ENCODE assay signal across 37 cellular contexts in genomic region chr3:129476586-129476985, GRCh38. TPM values are rescaled to one million over a fixed set of nuclear protein-coding genes. Genes with fewer than 3 reads are reported as not detected.
"Had no signal": no experiment of that assay in that cellular context is flagged by ENCODE, and none has a peak within 500 bp of the region (broad histone marks: within the 10 kb centered on the region; RNA-seq: fewer than 3 reads in every experiment).

No MANE protein-coding gene starts in this region.

- H3K27me3 ChIP-seq: left lung, neural progenitor cell, neutrophil, right atrium auricular region, right lobe of liver, testis, thyroid gland, transverse colon, upper lobe of left lung, vagina had no signal

- H3K4me3 Mint-ChIP-seq: immature natural killer cell; naive thymus-derived CD8-positive, alpha-beta T cell; nephron; neural progenitor cell; stimulated activated memory B cell treated with anti-CD40 and anti-IgM and Interleukin-4, amounts not matched to agents 10 μg/mL and 1 μg/mL and 100 μg/mL, for 72 hours; stimulated activated naive CD8-positive, alpha-beta T cell treated with anti-CD3 and anti-CD28 coated beads, Interleukin-15, amount 100 ng/mL, for 72 hours had no signal

- H3K27me3 Mint-ChIP-seq: naive thymus-derived CD8-positive, alpha-beta T cell; progenitor cell of endocrine pancreas; stimulated activated memory B cell treated with anti-CD40 and anti-IgM and Interleukin-4, amounts not matched to agents 10 μg/mL and 1 μg/mL and 100 μg/mL, for 72 hours; stimulated activated naive CD8-positive, alpha-beta T cell treated with anti-CD3 and anti-CD28 coated beads, Interleukin-15, amount 100 ng/mL, for 72 hours had no signal

- H3K27ac Mint-ChIP-seq: immature natural killer cell; nephron; neural progenitor cell; progenitor cell of endocrine pancreas; stimulated activated memory B cell treated with anti-CD40 and anti-IgM and Interleukin-4, amounts not matched to agents 10 μg/mL and 1 μg/mL and 100 μg/mL, for 72 hours; stimulated activated naive CD8-positive, alpha-beta T cell treated with anti-CD3 and anti-CD28 coated beads, Interleukin-15, amount 100 ng/mL, for 72 hours had no signal

- H3K27ac ChIP-seq: left lung, lower lobe of right lung, neural progenitor cell, neutrophil, right atrium auricular region, right lobe of liver, testis, thyroid gland, transverse colon, upper lobe of left lung, vagina had no signal

- FAIRE-seq: islet of Langerhans, kidney had no signal

- H3K9me3 Mint-ChIP-seq: immature natural killer cell; naive thymus-derived CD8-positive, alpha-beta T cell; nephron; neural progenitor cell; stimulated activated memory B cell treated with anti-CD40 and anti-IgM and Interleukin-4, amounts not matched to agents 10 μg/mL and 1 μg/mL and 100 μg/mL, for 72 hours; stimulated activated naive CD8-positive, alpha-beta T cell treated with anti-CD3 and anti-CD28 coated beads, Interleukin-15, amount 100 ng/mL, for 72 hours had no signal

- H3K36me3 ChIP-seq: neural progenitor cell had no signal

- H3K4me1 ChIP-seq: neural progenitor cell had no signal

- H3K4me1 Mint-ChIP-seq: immature natural killer cell; stimulated activated memory B cell treated with anti-CD40 and anti-IgM and Interleukin-4, amounts not matched to agents 10 μg/mL and 1 μg/mL and 100 μg/mL, for 72 hours had no signal

- ATAC-seq: left colon; left lung; lower lobe of right lung; naive thymus-derived CD8-positive, alpha-beta T cell; right lobe of liver; stimulated activated memory B cell treated with anti-CD40 and anti-IgM and Interleukin-4, amounts not matched to agents 10 μg/mL and 1 μg/mL and 100 μg/mL, for 72 hours; stimulated activated naive CD8-positive, alpha-beta T cell treated with anti-CD3 and anti-CD28 coated beads, Interleukin-15, amount 100 ng/mL, for 72 hours had no signal

- H3K9ac ChIP-seq: neural progenitor cell had no signal

- DNase-seq: hypothalamus; immature natural killer cell; kidney; left colon; left lung; lower lobe of right lung; mammary epithelial cell; mesenchymal stem cell; naive thymus-derived CD8-positive, alpha-beta T cell; occipital lobe; right lobe of liver; stimulated activated CD4-positive, alpha-beta T cell treated with anti-CD3 and anti-CD28 coated beads, Interleukin-1b, Interleukin-23, amount 100 ng/mL, for 48 hours; stimulated activated CD4-positive, alpha-beta T cell treated with anti-CD3 and anti-CD28 coated beads, Interleukin-2, amount 100 ng/mL, for 48 hours; stimulated activated CD4-positive, alpha-beta T cell treated with anti-CD3 and anti-CD28 coated beads, Interleukin-4, amount 100 ng/mL, for 4 hours; stimulated activated CD8-positive, alpha-beta memory T cell treated with anti-CD3 and anti-CD28 coated beads, Interleukin-4, amount 100 ng/mL, for 48 hours; stimulated activated naive CD4-positive, alpha-beta T cell treated with Interleukin-2 at 50 U/mL for 16 hours; stimulated activated naive CD8-positive, alpha-beta T cell treated with anti-CD3 and anti-CD28 coated beads, Interleukin-15, amount 100 ng/mL, for 72 hours; testis; thyroid gland; transverse colon; upper lobe of left lung had no signal

- H3K9me3 ChIP-seq: left lung, lower lobe of right lung, neutrophil, right atrium auricular region, right lobe of liver, testis, thyroid gland, transverse colon, upper lobe of left lung, vagina had no signal

- H3K4me3 ChIP-seq: left lung, lower lobe of right lung, neural progenitor cell, right atrium auricular region, right lobe of liver, smooth muscle cell, testis, thyroid gland, transverse colon, upper lobe of left lung, vagina had no signal

RNA-seq across cellular contexts. Expression of gene EFCAB12, which starts 48.1 kb away (rescaled TPM):
- total RNA-seq: skeletal muscle tissue, urinary bladder, vagina had no signal
- polyA plus RNA-seq: smooth muscle cell had no signal

RNA-seq across cellular contexts. Expression of gene RHO, which starts 51.9 kb away (rescaled TPM):
- total RNA-seq: kidney, left colon, left lung, liver, lower lobe of right lung, mammary epithelial cell, mucosa of gallbladder, occipital lobe, osteocyte, pulmonary artery endothelial cell, renal cortical epithelial cell, right atrium auricular region, right lobe of liver, skeletal muscle tissue, thyroid gland, transverse colon, upper lobe of left lung, urinary bladder, vagina had no signal
- polyA plus RNA-seq: immature natural killer cell; liver; mammary epithelial cell; naive thymus-derived CD8-positive, alpha-beta T cell; smooth muscle cell; urinary bladder had no signal
